ENCODE assay signal across 9 cellular contexts in genomic region chr18:58247363-58247834, GRCh38.
DNase-seq lines count a peak whose midpoint lies in the region; ATAC-seq and TF ChIP-seq lines count a peak whose summit lies in the region.
"Had no signal": no experiment of that assay in that cellular context is flagged by ENCODE, and none has a peak within 500 bp of the region (broad histone marks: within the 10 kb centered on the region; RNA-seq: fewer than 3 reads in every experiment).

No MANE protein-coding gene starts in this region.

- intact Hi-C loops in colonic mucosa (cut with DNase I), result no loop called here

- peak; percentile 72 for DNase-seq in Ammon's horn (ENCODE audit: low spot score)
- peak in 53 of 58 donors; percentile 4 to 81 (median 47) for DNase-seq in anterior cingulate cortex (lab: John Stamatoyannopoulos, UW)
- DNase-seq in right atrium auricular region (ENCODE audit: low spot score), result no peak
- peak; percentile 57 for DNase-seq in occipital lobe (lab: John Stamatoyannopoulos, UW)
- no peak for DNase-seq in epidermal melanocyte (ENCODE audit: insufficient read length, low spot score)
- DNase-seq in colonic mucosa, result no peak
- DNase-seq in mesenteric fat pad (ENCODE audit: low spot score), result no peak
- DNase-seq: NCI-H1930 had no signal

- H3K9ac ChIP-seq in colonic mucosa (ENCODE audit: low read depth in 2 of 2, low read length in 2 of 2), result no peak overlapping the region

- TF ChIP-seq CTCF in right atrium auricular region (IDR thresholded peaks at IDR 0.05) (no peak), colonic mucosa (IDR thresholded peaks at IDR 0.05) (no peak)

- no peak for ATAC-seq in HG03520 (IDR thresholded peaks at IDR 0.05; ENCODE audit: unreplicated experiment)

- H3K4me3 ChIP-seq in right atrium auricular region (peak overlapping the region in 1 of 2 donors; percentile 33), colonic mucosa (no peak overlapping the region)

- H3K27me3 ChIP-seq in right atrium auricular region (no peaks in the 10 kb centered on the region), colonic mucosa (no peaks in the 10 kb centered on the region)

- peaks cover 0 to 9% of the 10 kb centered on the region in 2 donors for H3K4me1 ChIP-seq in right atrium auricular region
- H3K4me1 ChIP-seq in colonic mucosa, result peaks cover 3% of the 10 kb centered on the region

- H3K36me3 ChIP-seq in right atrium auricular region (no peaks in the 10 kb centered on the region), colonic mucosa (no peaks in the 10 kb centered on the region)

- H3K9me3 ChIP-seq in right atrium auricular region (no peaks in the 10 kb centered on the region), colonic mucosa (no peaks in the 10 kb centered on the region)

- H3K27ac ChIP-seq in right atrium auricular region (peak overlapping the region; percentile 68 to 78), colonic mucosa (no peak overlapping the region)

Comparison
In these comparisons a context has a peak if more than half of its experiments do, and no peak if none do; other contexts are left out.
1. DNase-seq: peak in Ammon's horn (single experiment), anterior cingulate cortex (53 of 58) and occipital lobe (single experiment); none in right atrium auricular region (single experiment), epidermal melanocyte (single experiment), colonic mucosa (single experiment) and mesenteric fat pad (single experiment).